ENCODE assay signal across 30 cellular contexts in the genomic region with DNA sequence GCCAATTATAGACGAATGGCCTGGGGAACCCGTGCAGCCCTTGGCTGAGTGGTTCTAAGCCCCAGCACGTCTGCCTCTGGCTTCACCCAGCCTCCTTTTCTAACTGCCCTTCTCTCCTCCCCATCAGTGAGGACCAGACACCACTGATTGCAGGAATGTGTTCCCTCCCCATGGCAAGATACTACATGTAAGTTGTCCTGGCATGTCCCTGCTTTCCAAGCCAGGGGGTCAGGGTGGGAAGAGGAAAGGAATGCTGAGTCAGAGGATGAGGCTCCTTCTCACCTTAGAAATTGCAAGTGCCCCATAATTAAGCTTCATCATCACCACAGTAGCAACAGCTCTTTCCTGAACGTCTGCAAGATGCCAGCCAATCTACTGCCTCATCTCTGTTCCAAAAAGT. TPM values are rescaled to one million over a fixed set of nuclear protein-coding genes. Genes with fewer than 3 reads are reported as not detected.
"Had no signal": no experiment of that assay in that cellular context is flagged by ENCODE, and none has a peak within 500 bp of the region (broad histone marks: within the 10 kb centered on the region; RNA-seq: fewer than 3 reads in every experiment).

No MANE protein-coding gene starts in this region.

- FAIRE-seq: islet of Langerhans, small intestine had no signal

- ATAC-seq: activated CD4-positive, CD25-positive, alpha-beta regulatory T cell treated with anti-CD3 and anti-CD28 coated beads, Interleukin-2, amount 50 U/mL, for 24 hours; activated naive CD8-positive, alpha-beta T cell treated with anti-CD3 and anti-CD28 coated beads, Interleukin-2, amount 50 U/mL, for 24 hours; activated T-cell treated with anti-CD3 and anti-CD28 coated beads, Interleukin-2, amount 50 U/mL, for 72 hours; gastrocnemius medialis; left lobe of liver; naive thymus-derived CD8-positive, alpha-beta T cell; sciatic nerve; stimulated activated effector memory CD8-positive, alpha-beta T cell treated with anti-CD3 and anti-CD28 coated beads, Interleukin-12 subunit alpha, Interleukin-12 subunit beta, amount 100 ng/mL, for 72 hours had no signal

- H3K36me3 ChIP-seq: gastrocnemius medialis, neural progenitor cell, stomach, transverse colon, vagina had no signal

- H3K9ac ChIP-seq: neural progenitor cell had no signal

- H3K27me3 ChIP-seq: gastrocnemius medialis, stomach, transverse colon, vagina had no signal

- H3K4me1 ChIP-seq: gastrocnemius medialis, neural progenitor cell, transverse colon had no signal

- H3K27ac ChIP-seq: gastrocnemius medialis, neural progenitor cell, stomach, transverse colon, vagina had no signal

- H3K9me3 ChIP-seq: gastrocnemius medialis, stomach, transverse colon, vagina had no signal

- H3K4me2 ChIP-seq: neural progenitor cell had no signal

- H2AFZ ChIP-seq: neural progenitor cell had no signal

- H3K4me3 ChIP-seq: gastrocnemius medialis, lung, neural progenitor cell, stomach, transverse colon, vagina had no signal

- DNase-seq: activated CD4-positive, alpha-beta memory T cell treated with anti-CD3 and anti-CD28 coated beads, Interleukin-2, amount 10 ng/mL, durations not matched to agents 7 days and 5 days; activated CD4-positive, alpha-beta T cell treated with anti-CD3 and anti-CD28 coated beads, Interleukin-2, amount 10 ng/mL, durations not matched to agents 24 days and 14 days; activated effector memory CD4-positive, alpha-beta T cell treated with Interleukin-2 at 50 U/mL for 16 hours; activated naive CD4-positive, alpha-beta T cell treated with anti-CD3 and anti-CD28 coated beads, Interleukin-2, amount 10 ng/mL, durations not matched to agents 7 days and 5 days; activated naive CD8-positive, alpha-beta T cell treated with anti-CD3 and anti-CD28 coated beads, Interleukin-2, amount 50 U/mL, for 24 hours; activated T-cell treated with anti-CD3 and anti-CD28 coated beads, Interleukin-2, amount 50 U/mL, for 72 hours; erythroblast; gastrocnemius medialis; head of caudate nucleus; hypothalamus; naive thymus-derived CD8-positive, alpha-beta T cell; posterior cingulate gyrus; small intestine; stimulated activated CD4-positive, alpha-beta T cell treated with anti-CD3 and anti-CD28 coated beads, Interleukin-2, amount 100 ng/mL, for 24 hours; stomach; transverse colon had no signal

RNA-seq across cellular contexts. Expression of gene IL1F10, which starts 4.8 kb away (rescaled TPM):
- total RNA-seq: activated CD4-positive, alpha-beta memory T cell treated with anti-CD3 and anti-CD28 coated beads, Interleukin-2, amount 10 ng/mL, durations not matched to agents 7 days and 5 days; activated CD4-positive, alpha-beta T cell treated with anti-CD3 and anti-CD28 coated beads, Interleukin-2, amount 10 ng/mL, durations not matched to agents 24 days and 14 days; activated T-cell treated with anti-CD3 and anti-CD28 coated beads, Interleukin-2, amount 50 U/mL, for 72 hours; cardiac septum; chondrocyte; gastrocnemius medialis; left lobe of liver; lung; mesothelial cell of epicardium; naive thymus-derived CD8-positive, alpha-beta T cell; omental fat pad; sciatic nerve; stomach; T-helper 2 cell treated with Interferon-gamma antibody and Interleukin-4, amounts not matched to agents 100 ng/mL and 5 ng/mL, for 36 hours; temporal lobe; transverse colon; vagina had no signal
- polyA plus RNA-seq: lung; naive thymus-derived CD8-positive, alpha-beta T cell; small intestine; stomach had no signal

RNA-seq across cellular contexts. Expression of gene IL36RN, which starts 13.6 kb away (rescaled TPM):
- total RNA-seq: activated CD4-positive, alpha-beta memory T cell treated with anti-CD3 and anti-CD28 coated beads, Interleukin-2, amount 10 ng/mL, durations not matched to agents 7 days and 5 days; activated CD4-positive, alpha-beta T cell treated with anti-CD3 and anti-CD28 coated beads, Interleukin-2, amount 10 ng/mL, durations not matched to agents 24 days and 14 days; activated T-cell treated with anti-CD3 and anti-CD28 coated beads, Interleukin-2, amount 50 U/mL, for 72 hours; cardiac septum; chondrocyte; gastrocnemius medialis; left lobe of liver; naive thymus-derived CD8-positive, alpha-beta T cell; omental fat pad; sciatic nerve; stomach; T-helper 2 cell treated with Interferon-gamma antibody and Interleukin-4, amounts not matched to agents 100 ng/mL and 5 ng/mL, for 36 hours; temporal lobe; transverse colon had no signal
- polyA plus RNA-seq: naive thymus-derived CD8-positive, alpha-beta T cell; small intestine had no signal

RNA-seq across cellular contexts. Expression of gene IL36B, which starts 19.9 kb away (rescaled TPM):
- total RNA-seq: activated CD4-positive, alpha-beta memory T cell treated with anti-CD3 and anti-CD28 coated beads, Interleukin-2, amount 10 ng/mL, durations not matched to agents 7 days and 5 days; activated CD4-positive, alpha-beta T cell treated with anti-CD3 and anti-CD28 coated beads, Interleukin-2, amount 10 ng/mL, durations not matched to agents 24 days and 14 days; activated T-cell treated with anti-CD3 and anti-CD28 coated beads, Interleukin-2, amount 50 U/mL, for 72 hours; cardiac septum; chondrocyte; gastrocnemius medialis; left lobe of liver; lung; mesothelial cell of epicardium; naive thymus-derived CD8-positive, alpha-beta T cell; omental fat pad; sciatic nerve; stomach; T-helper 2 cell treated with Interferon-gamma antibody and Interleukin-4, amounts not matched to agents 100 ng/mL and 5 ng/mL, for 36 hours; temporal lobe; transverse colon; vagina had no signal
- polyA plus RNA-seq: naive thymus-derived CD8-positive, alpha-beta T cell; small intestine; stomach had no signal

RNA-seq across cellular contexts. Expression of gene IL1RN, which starts 54.8 kb away (rescaled TPM):
- total RNA-seq: chondrocyte, mesothelial cell of epicardium, temporal lobe had no signal
- polyA plus RNA-seq: naive thymus-derived CD8-positive, alpha-beta T cell had no signal
